In genomic region chr3:14374444-14374883, GRCh38 we compare ENCODE assay signal across 14 cellular contexts. TPM values are rescaled to one million over a fixed set of nuclear protein-coding genes. Genes with fewer than 3 reads are reported as not detected.
A peak's percentile ranks its signal among the peaks of the same experiment; 100 is the strongest.
DNase-seq lines count a peak whose midpoint lies in the region; ATAC-seq, FAIRE-seq and TF ChIP-seq lines count a peak whose summit lies in the region.
"Had no signal": no experiment of that assay in that cellular context is flagged by ENCODE, and none has a peak within 500 bp of the region (broad histone marks: within the 10 kb centered on the region; RNA-seq: fewer than 3 reads in every experiment).

No MANE protein-coding gene starts in this region.

- no peak overlapping the region for H3K27ac ChIP-seq in smooth muscle cell (ENCODE audit: low read depth)
- H3K27ac ChIP-seq: coronary artery had no signal

- H4K20me1 ChIP-seq in smooth muscle cell (ENCODE audit: low read depth): no peaks in the 10 kb centered on the region

- peak overlapping the region; percentile 62 for H3K4me2 ChIP-seq in smooth muscle cell

- peaks cover 7% of the 10 kb centered on the region for H3K4me1 ChIP-seq in smooth muscle cell (ENCODE audit: low read depth)

- no peaks in the 10 kb centered on the region for H3K79me2 ChIP-seq in smooth muscle cell (ENCODE audit: low read depth)

- H3K36me3 ChIP-seq in bronchial epithelial cell (ENCODE audit: control insufficient read depth, insufficient read depth, low read length): no peaks in the 10 kb centered on the region
- H3K36me3 ChIP-seq in smooth muscle cell (ENCODE audit: low read depth): no peaks in the 10 kb centered on the region

- ATAC-seq in HG02759 (IDR thresholded peaks at IDR 0.05; ENCODE audit: unreplicated experiment): no peak
- ATAC-seq in HG03432 (IDR thresholded peaks at IDR 0.05; ENCODE audit: unreplicated experiment): no peak

- DNase-seq in HK-2 (ENCODE audit: unreplicated experiment) (peak; percentile 4), bronchial epithelial cell (ENCODE audit: low read depth) (peak; percentile 55), left kidney (ENCODE audit: low read depth, low spot score) (peak; percentile 65), smooth muscle cell (lab: John Stamatoyannopoulos, UW; ENCODE audit: unreplicated experiment) (no peak), erythroblast (lab: John Stamatoyannopoulos, UW) (no peak)
- DNase-seq: activated CD4-positive, alpha-beta memory T cell treated with anti-CD3 and anti-CD28 coated beads for 36 hours; amniotic stem cell; MM.1S; NCI-H2081 treated with DMSO at 0.1 percent for 48 hours; occipital lobe had no signal

- H3K9me3 ChIP-seq in smooth muscle cell (replicated peaks; ENCODE audit: low read depth): no peaks in the 10 kb centered on the region

- H3F3A ChIP-seq in smooth muscle cell (ENCODE audit: low read depth): no peaks in the 10 kb centered on the region

- H2AFZ ChIP-seq in smooth muscle cell (ENCODE audit: low read depth): peak overlapping the region; percentile 28

- WGBS in smooth muscle cell (ENCODE audit: low lambda C conversion rate): 26% methylated on average over 8 of the region's 8 CpGs

- TF ChIP-seq CTCF in bronchial epithelial cell (IDR thresholded peaks at IDR 0.05; ENCODE audit: insufficient read depth, low read length, severe bottlenecking) (no peak), smooth muscle cell (IDR thresholded peaks at IDR 0.05; ENCODE audit: borderline replicate concordance, insufficient read depth, poor library complexity, severe bottlenecking) (no peak)

- no peak for TF ChIP-seq POLR2A in erythroblast (IDR thresholded peaks at IDR 0.05; ENCODE audit: low read length)

- no peak for FAIRE-seq in bronchial epithelial cell (lab: Jason Lieb, UNC)
- FAIRE-seq: GM12892 had no signal

- H3K27me3 ChIP-seq in bronchial epithelial cell (ENCODE audit: control insufficient read depth, insufficient read depth, low read length) (no peaks in the 10 kb centered on the region), smooth muscle cell (ENCODE audit: low read depth) (no peaks in the 10 kb centered on the region)

- H3K4me3 ChIP-seq in bronchial epithelial cell (ENCODE audit: low read depth, low read length) (no peak overlapping the region), smooth muscle cell (no peak overlapping the region)
- H3K4me3 ChIP-seq: coronary artery had no signal

- peak overlapping the region; percentile 45 for H3K9ac ChIP-seq in smooth muscle cell (ENCODE audit: low read depth)

RNA-seq across cellular contexts. Expression of gene SLC6A6, which starts 27.9 kb away (rescaled TPM):
- total RNA-seq in bronchial epithelial cell (4.6 and 13.2 TPM in 2 replicates), smooth muscle cell (11.7 and 13.9 TPM in 2 replicates)
- polyA plus RNA-seq in smooth muscle cell: 8.5 and 9.4 TPM in 2 replicates

Comparison
In these comparisons a context has a peak if more than half of its experiments do, and no peak if none do; other contexts are left out.
1. DNase-seq: peak in HK-2 (single experiment), bronchial epithelial cell (single experiment) and left kidney (single experiment); none in smooth muscle cell (single experiment) and erythroblast (0 of 2).